ENCODE assay signal across 24 cellular contexts in the genomic region with DNA sequence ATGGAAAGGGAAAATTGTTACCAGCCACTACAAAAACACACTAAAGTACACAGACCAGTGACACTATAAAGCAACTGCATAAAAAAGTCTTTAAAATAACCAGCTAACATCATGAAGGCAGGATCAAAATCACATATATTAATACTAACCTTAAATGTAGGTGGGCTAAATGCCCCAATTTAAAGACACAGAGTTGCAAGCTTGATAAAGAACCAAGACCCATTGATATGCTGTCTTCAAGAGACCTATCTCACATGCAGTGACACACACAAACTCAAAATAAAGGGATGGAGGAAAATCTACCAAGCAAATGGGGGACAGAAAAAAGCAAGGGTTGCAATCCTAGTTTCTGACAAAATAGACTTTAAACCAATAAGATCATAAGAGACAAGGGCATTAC.
"Had no signal": no experiment of that assay in that cellular context is flagged by ENCODE, and none has a peak within 500 bp of the region (broad histone marks: within the 10 kb centered on the region; RNA-seq: fewer than 3 reads in every experiment).

No MANE protein-coding gene starts in this region.

- H3K27ac ChIP-seq: stomach, suprapubic skin, testis, thoracic aorta, thyroid gland, tibial artery, tibial nerve, transverse colon, upper lobe of left lung, upper lobe of right lung, uterus, vagina had no signal

- DNase-seq: stimulated activated CD4-positive, alpha-beta T cell treated with anti-CD3 and anti-CD28 coated beads, Interleukin-2, amount 100 ng/mL, for 48 hours; stimulated activated CD4-positive, alpha-beta T cell treated with anti-CD3 and anti-CD28 coated beads, Interleukin-4, amount 100 ng/mL, for 1 hour; stimulated activated CD4-positive, alpha-beta T cell treated with anti-CD3 and anti-CD28 coated beads, Interleukin-4, amount 100 ng/mL, for 24 hours; stimulated activated CD4-positive, alpha-beta T cell treated with anti-CD3 and anti-CD28 coated beads, Interleukin-4, amount 100 ng/mL, for 4 hours; stimulated activated CD8-positive, alpha-beta memory T cell treated with anti-CD3 and anti-CD28 coated beads, Interleukin-4, amount 100 ng/mL, for 48 hours; stimulated activated naive B cell treated with anti-CD40 and anti-IgM and Interleukin-4, amounts not matched to agents 10 μg/mL and 1 μg/mL and 100 μg/mL, for 72 hours; stimulated activated naive CD4-positive, alpha-beta T cell; stimulated activated naive CD4-positive, alpha-beta T cell treated with Interleukin-2 at 50 U/mL for 16 hours; stimulated activated naive CD8-positive, alpha-beta T cell treated with anti-CD3 and anti-CD28 coated beads, Interleukin-15, amount 100 ng/mL, for 72 hours; stimulated activated naive CD8-positive, alpha-beta T cell treated with anti-CD3 and anti-CD28 coated beads, Interleukin-15, Interleukin-2, amounts not matched to agents 100 U/mL and 50 U/mL, for 24 hours; stomach; substantia nigra; testis; thyroid gland; tibial artery; transverse colon; trophoblast cell; upper lobe of left lung; upper lobe of right lung; uterus had no signal

- H3K4me3 ChIP-seq: stomach, suprapubic skin, testis, thoracic aorta, thyroid gland, tibial artery, tibial nerve, transverse colon, upper lobe of left lung, upper lobe of right lung, uterus, vagina had no signal

- H3K4me1 ChIP-seq: stomach, suprapubic skin, testis, thyroid gland, tibial artery, tibial nerve, transverse colon, upper lobe of left lung, upper lobe of right lung, uterus, vagina had no signal

- H3K9me3 ChIP-seq: testis, thyroid gland, uterus, vagina had no signal

- H3K36me3 ChIP-seq: stomach, suprapubic skin, thoracic aorta, thyroid gland, tibial artery, tibial nerve, transverse colon, upper lobe of left lung, upper lobe of right lung, uterus, vagina had no signal
